8 cellular contexts compared by ENCODE assay signal in the genomic region with DNA sequence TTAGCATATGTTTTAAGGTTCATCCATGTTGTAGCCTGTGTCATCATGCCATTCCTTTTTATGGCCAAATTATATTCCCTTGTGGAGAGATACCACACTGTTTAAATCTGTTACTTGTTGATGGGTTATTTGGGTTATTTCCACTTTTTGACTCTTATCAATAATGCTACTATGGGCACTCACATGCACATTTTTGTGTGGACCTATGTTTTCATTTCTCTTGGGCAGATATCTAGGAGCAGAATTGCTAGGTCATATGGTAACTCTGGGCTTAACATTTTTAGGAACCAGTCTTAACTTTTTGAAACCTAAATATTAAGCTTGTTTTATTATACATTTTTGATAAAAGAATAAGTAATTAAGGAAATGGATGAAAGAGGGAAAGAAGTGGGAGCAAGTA. TPM values are rescaled to one million over a fixed set of nuclear protein-coding genes. Genes with fewer than 3 reads are reported as not detected.
"Had no signal": no experiment of that assay in that cellular context is flagged by ENCODE, and none has a peak within 500 bp of the region (broad histone marks: within the 10 kb centered on the region; RNA-seq: fewer than 3 reads in every experiment).

No MANE protein-coding gene starts in this region.

- H3K36me3 ChIP-seq: HAP-1 had no signal

- ATAC-seq: HCT116, K562 had no signal

- H3K27ac ChIP-seq: GM23248 had no signal

- DNase-seq: GM23248, GOT3, H7, IMR-90 had no signal

- H3K4me3 ChIP-seq: GM23248, HAP-1, K562 had no signal

RNA-seq across cellular contexts. Expression of gene EML1, which starts 4.0 kb away (rescaled TPM):
- total RNA-seq: HT-29 had no signal
